In genomic region chr17:28357901-28358197, GRCh38 we compare ENCODE assay signal across 8 cellular contexts. TPM values are rescaled to one million over a fixed set of nuclear protein-coding genes. Genes with fewer than 3 reads are reported as not detected.
DNase-seq lines count a peak whose midpoint lies in the region; ATAC-seq, FAIRE-seq and TF ChIP-seq lines count a peak whose summit lies in the region.

No MANE protein-coding gene starts in this region.

- H3K4me2 ChIP-seq in fibroblast of lung (ENCODE audit: extremely low read depth, insufficient read depth, low read length), result peak overlapping the region; percentile 76

- H3K27me3 ChIP-seq in fibroblast of lung (ENCODE audit: control insufficient read depth, insufficient read depth, low read length) (no peaks in the 10 kb centered on the region), psoas muscle (ENCODE audit: insufficient read depth in 3 of 3, low read length in 2 of 3) (no peaks in the 10 kb centered on the region)

- FAIRE-seq in H54 (lab: Jason Lieb, UNC), result no peak

- TF ChIP-seq CTCF in GM12864 (IDR thresholded peaks at IDR 0.05; ENCODE audit: low read depth, low read length, missing control alignments) (no peak), RWPE1 (conservative IDR thresholded peaks at IDR 0.05; ENCODE audit: low read depth) (no peak), fibroblast of lung (conservative IDR thresholded peaks at IDR 0.05 in 1 of 2, IDR thresholded peaks at IDR 0.05 in 1 of 2; ENCODE audit: low read depth in 1 of 2, low read length in 2 of 2) (no peak), psoas muscle (IDR thresholded peaks at IDR 0.05) (no peak)

- peak overlapping the region; percentile 87 for H2AFZ ChIP-seq in fibroblast of lung (ENCODE audit: low read length)

- WGBS in psoas muscle, 3 donors, result 1 to 4% (median 3%) methylated on average over 4 of the region's 4 CpGs

- H3K9me3 ChIP-seq in fibroblast of lung (ENCODE audit: control insufficient read depth, insufficient read depth, low read depth, low read length), result no peaks in the 10 kb centered on the region
- H3K9me3 ChIP-seq in psoas muscle, result no peaks in the 10 kb centered on the region

- TF ChIP-seq POLR2A in H54 (IDR thresholded peaks at IDR 0.05; ENCODE audit: low read depth, low read length), result no peak

- H3K79me2 ChIP-seq in fibroblast of lung (ENCODE audit: control insufficient read depth, insufficient read depth, low read length), result peaks cover 29% of the 10 kb centered on the region

- POLR2A ChIA-PET in RWPE1 (lab: Yijun Ruan, JAX; ENCODE audit: low non-redundant PET), result interaction anchor here (1.0 to 2.1 kb wide), 3 partner anchors 10 to 22 kb away, joined by 4 to 16 read pairs (median 7); partner anchors contain the start of genes IFT20 and TNFAIP1

- H3K4me1 ChIP-seq in fibroblast of lung (ENCODE audit: control insufficient read depth, extremely low read depth, insufficient read depth, low read length) (peaks cover 15% of the 10 kb centered on the region), psoas muscle (peaks cover 26% of the 10 kb centered on the region)

- H3K9ac ChIP-seq in fibroblast of lung (ENCODE audit: insufficient read depth, low read length), result peak overlapping the region; percentile 94

- no peak for ATAC-seq in psoas muscle
- ATAC-seq in GM18867 (IDR thresholded peaks at IDR 0.05; ENCODE audit: unreplicated experiment), result no peak

- H3K36me3 ChIP-seq in fibroblast of lung (ENCODE audit: control insufficient read depth, insufficient read depth, low read length) (peaks cover 17% of the 10 kb centered on the region), psoas muscle (ENCODE audit: insufficient read depth in 1 of 2, low read depth in 1 of 2) (peaks cover 19 to 71% of the 10 kb centered on the region in 2 donors)

- DNase-seq in GM12864 (ENCODE audit: low read depth) (no peak), RWPE1 (ENCODE audit: low spot score) (no peak), fibroblast of lung (ENCODE audit: low read depth in 2 of 2) (no peak), psoas muscle (no peak), NCI-H345 (lab: John Stamatoyannopoulos, UW) (no peak), H54 (ENCODE audit: insufficient read length, low spot score) (no peak), cortex of kidney (lab: John Stamatoyannopoulos, UW) (no peak)

- H3K4me3 ChIP-seq in GM12864 (ENCODE audit: low read depth, low read length) (peak overlapping the region; percentile 95), fibroblast of lung (replicated peaks in 1 of 4; ENCODE audit: control extremely low read depth in 1 of 4, insufficient read depth in 1 of 4, low read depth in 3 of 4, low read length in 4 of 4) (peak overlapping the region; percentile 82 to 99 (median 94)), psoas muscle (peak overlapping the region; percentile 100)

- intact Hi-C loops in psoas muscle (cut with DNase I), result loop anchor here in 1 of 2 donors (2.0 kb wide), 1 partner anchor 21 kb away; no protein-coding TSS in a partner anchor

- CTCF ChIA-PET in RWPE1 (lab: Yijun Ruan, JAX), result interaction anchor here (0.5 to 0.6 kb wide), 3 partner anchors 107 to 214 kb away, joined by 3 to 4 read pairs (median 3); no protein-coding TSS in a partner anchor

- peak overlapping the region; percentile 77 for H3K27ac ChIP-seq in RWPE1
- H3K27ac ChIP-seq in fibroblast of lung (ENCODE audit: insufficient read depth, low read length), result peak overlapping the region; percentile 87
- H3K27ac ChIP-seq in psoas muscle, result peak overlapping the region; percentile 97

- H4K20me1 ChIP-seq in fibroblast of lung (ENCODE audit: control insufficient read depth, extremely low read depth, insufficient read depth, low read length), result no peaks in the 10 kb centered on the region

RNA-seq across cellular contexts. Expression of gene POLDIP2, which starts 0.5 kb away (rescaled TPM):
- total RNA-seq in fibroblast of lung, result 71.9 and 79.3 TPM in 2 replicates
- 89.2 and 111 TPM in 2 replicates for polyA plus RNA-seq in fibroblast of lung
- polyA plus RNA-seq in fibroblast of lung (2012), result 90.8 and 123 TPM in 2 replicates
- polyA minus RNA-seq in fibroblast of lung (ENCODE audit: low replicate concordance), result 155 and 207 TPM in 2 replicates
- 100 to 1,000 TPM; 182 to 206 (median 190) TPM for total RNA-seq in psoas muscle
- polyA plus RNA-seq in psoas muscle, result 100 to 1,000 TPM; 172 to 299 (median 204) TPM

RNA-seq across cellular contexts. Expression of gene SEBOX, which starts 7.2 kb away (rescaled TPM):
- total RNA-seq in fibroblast of lung, result not detected in 2 replicates
- polyA plus RNA-seq in fibroblast of lung, result not detected in 2 replicates
- polyA plus RNA-seq in fibroblast of lung (2012), result not detected in 2 replicates
- not detected in 2 replicates for polyA minus RNA-seq in fibroblast of lung (ENCODE audit: low replicate concordance)
- total RNA-seq in psoas muscle, result not detected
- not detected for polyA plus RNA-seq in psoas muscle

RNA-seq across cellular contexts. Expression of gene VTN, which starts 12.3 kb away (rescaled TPM):
- total RNA-seq in fibroblast of lung (0.17 and 0.51 TPM in 2 replicates), psoas muscle (1 to 10 TPM in 1 of 4 donors, under 1 TPM in 1, not detected in 2; 0.24 to 1.2 TPM)
- polyA plus RNA-seq in fibroblast of lung (0.46 and 3.5 TPM in 2 replicates), psoas muscle (under 1 TPM; 0.06 to 0.18 (median 0.12) TPM)
- polyA plus RNA-seq in fibroblast of lung (2012), result 0.39 and 4.1 TPM in 2 replicates
- polyA minus RNA-seq in fibroblast of lung (ENCODE audit: low replicate concordance), result 0.59 and 12.4 TPM in 2 replicates

RNA-seq across cellular contexts. Expression of gene SARM1, which starts 13.6 kb away (rescaled TPM):
- 3.1 TPM in 2 replicates for total RNA-seq in fibroblast of lung
- polyA plus RNA-seq in fibroblast of lung, result 8.1 and 10.8 TPM in 2 replicates
- polyA plus RNA-seq in fibroblast of lung (2012), result 7.3 and 10.0 TPM in 2 replicates
- 19.0 and 19.8 TPM in 2 replicates for polyA minus RNA-seq in fibroblast of lung (ENCODE audit: low replicate concordance)
- 1 to 10 TPM; 1.8 to 2.2 (median 1.9) TPM for total RNA-seq in psoas muscle
- polyA plus RNA-seq in psoas muscle, result under 1 TPM; 0.77 to 0.91 (median 0.82) TPM

RNA-seq across cellular contexts. Expression of gene TNFAIP1, which starts 22.3 kb away (rescaled TPM):
- total RNA-seq in fibroblast of lung, result 19.8 and 23.0 TPM in 2 replicates
- polyA plus RNA-seq in fibroblast of lung, result 40.1 and 40.7 TPM in 2 replicates
- polyA plus RNA-seq in fibroblast of lung (2012), result 28.0 and 28.2 TPM in 2 replicates
- 87.6 and 135 TPM in 2 replicates for polyA minus RNA-seq in fibroblast of lung (ENCODE audit: low replicate concordance)
- total RNA-seq in psoas muscle, result 10 to 100 TPM; 23.3 to 32.6 (median 30.2) TPM
- polyA plus RNA-seq in psoas muscle, result 10 to 100 TPM; 13.0 to 21.3 (median 14.7) TPM
